ENCODE assay signal across 18 cellular contexts in the genomic region with DNA sequence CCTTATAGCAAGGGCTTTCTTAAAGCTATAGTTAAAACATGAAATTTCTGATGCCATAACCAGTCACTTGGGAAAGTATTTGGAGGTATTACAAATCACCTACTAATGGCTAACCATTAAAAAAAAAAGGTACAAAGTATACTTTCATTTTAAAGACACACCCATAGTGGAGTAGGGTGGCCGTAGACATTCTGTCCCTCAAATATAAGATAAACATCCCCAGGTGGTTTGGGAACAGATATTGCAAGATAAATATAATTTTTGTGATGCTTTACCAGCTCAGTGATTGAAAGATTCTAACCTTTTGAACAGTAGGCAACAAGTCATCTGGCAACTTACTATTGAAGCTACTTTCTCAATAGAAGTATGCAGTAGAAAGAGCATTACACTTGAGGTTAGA. TPM values are rescaled to one million over a fixed set of nuclear protein-coding genes. Genes with fewer than 3 reads are reported as not detected.
A peak's percentile ranks its signal among the peaks of the same experiment; 100 is the strongest.
DNase-seq lines count a peak whose midpoint lies in the region; ATAC-seq and TF ChIP-seq lines count a peak whose summit lies in the region.
"Had no signal": no experiment of that assay in that cellular context is flagged by ENCODE, and none has a peak within 500 bp of the region (broad histone marks: within the 10 kb centered on the region; RNA-seq: fewer than 3 reads in every experiment).

No MANE protein-coding gene starts in this region.

- BruUV-seq in HCT116 (replicated peaks; lab: Mats Ljungman, UMichigan), result no TSS peak
- BruUV-seq in PC-9 (replicated peaks; lab: Mats Ljungman, UMichigan), result no TSS peak
- no TSS peak for BruUV-seq in mammary epithelial cell (replicated peaks; lab: Mats Ljungman, UMichigan)

- CTCF ChIA-PET in HCT116 (lab: Charles Lee), result no interaction called here
- CTCF ChIA-PET in PC-9 (lab: Charles Lee), result interaction anchor here (0.6 kb wide), 2 partner anchors 576 to 877 kb away, joined by 3 to 4 read pairs; no protein-coding TSS in a partner anchor
- CTCF ChIA-PET in mammary epithelial cell (lab: Charles Lee; ENCODE audit: low non-redundant PET), result no interaction called here

- peaks cover 15% of the 10 kb centered on the region; the same call in 1 of the 2 replicates for H3F3A ChIP-seq in PC-9 (ENCODE audit: insufficient read depth, low read depth)

- no peak overlapping the region for H3K4me3 Mint-ChIP-seq in stimulated activated naive CD8-positive, alpha-beta T cell treated with anti-CD3 and anti-CD28 coated beads, Interleukin-15, amount 100 ng/mL, for 72 hours
- H3K4me3 Mint-ChIP-seq: CD4-positive, alpha-beta T cell; GM23338; IgD-negative memory B cell had no signal

- H4K20me1 ChIP-seq in HCT116 (ENCODE audit: insufficient read depth) (no peaks in the 10 kb centered on the region), PC-9 (ENCODE audit: insufficient read depth) (no peaks in the 10 kb centered on the region), mammary epithelial cell (ENCODE audit: insufficient read depth, low read length) (no peaks in the 10 kb centered on the region)

- H3K79me2 ChIP-seq in HCT116 (ENCODE audit: insufficient read depth, low read length) (peaks cover 31% of the 10 kb centered on the region), PC-9 (ENCODE audit: low read depth) (peaks cover 5% of the 10 kb centered on the region; the same call in 1 of the 2 replicates), mammary epithelial cell (ENCODE audit: insufficient read depth, low read length) (peaks cover 36% of the 10 kb centered on the region)

- H3K4me3 ChIP-seq in HCT116 (replicated peaks in 1 of 2; ENCODE audit: low read depth in 1 of 2, low read length in 2 of 2) (no peak overlapping the region), PC-9 (no peak overlapping the region), mammary epithelial cell (replicated peaks in 1 of 3; ENCODE audit: insufficient read depth in 1 of 3, low read depth in 2 of 3, low read length in 3 of 3) (no peak overlapping the region)
- H3K4me3 ChIP-seq: GM23338 had no signal

- no peak for TF ChIP-seq POLR2A in HCT116 (IDR thresholded peaks at IDR 0.05; ENCODE audit: borderline replicate concordance, extremely low read depth, insufficient read depth, insufficient read length)

- H3K4me1 ChIP-seq in HCT116 (ENCODE audit: control insufficient read depth in 1 of 2, insufficient read depth in 2 of 2, low read length in 2 of 2) (peaks cover 36 to 69% of the 10 kb centered on the region in 2 experiments), PC-9 (replicated peaks; ENCODE audit: insufficient read depth) (peaks cover 34% of the 10 kb centered on the region), mammary epithelial cell (ENCODE audit: insufficient read depth, low read length) (peaks cover 28% of the 10 kb centered on the region)

- H3K27ac Mint-ChIP-seq in stimulated activated naive CD8-positive, alpha-beta T cell treated with anti-CD3 and anti-CD28 coated beads, Interleukin-15, amount 100 ng/mL, for 72 hours, result no peak overlapping the region
- H3K27ac Mint-ChIP-seq: CD4-positive, alpha-beta T cell; GM23338; IgD-negative memory B cell had no signal

- POLR2A ChIA-PET in HCT116 (lab: Charles Lee) (interaction anchor here (1.4 kb wide), 1 partner anchor 203 kb away, joined by 5 read pairs; no protein-coding TSS in a partner anchor), PC-9 (lab: Charles Lee; ENCODE audit: unreplicated experiment) (no interaction called here)

- H3K9me3 ChIP-seq in HCT116 (ENCODE audit: control insufficient read depth in 1 of 2, insufficient read depth in 1 of 2, low read depth in 1 of 2, low read length in 2 of 2), result no peaks in the 10 kb centered on the region
- no peaks in the 10 kb centered on the region for H3K9me3 ChIP-seq in PC-9 (ENCODE audit: insufficient read depth, low read depth)
- H3K9me3 ChIP-seq in mammary epithelial cell (replicated peaks; ENCODE audit: insufficient read depth, low read length), result no peaks in the 10 kb centered on the region

- H3K9me2 ChIP-seq in HCT116 (ENCODE audit: insufficient read depth) (no peaks in the 10 kb centered on the region), PC-9 (ENCODE audit: insufficient read depth) (no peaks in the 10 kb centered on the region)

- RAD21 ChIA-PET in HCT116 (lab: Charles Lee; ENCODE audit: low non-redundant PET in 1 of 2, low total read pairs in 2 of 2, uncharacterized antibody in 2 of 2, unreplicated experiment in 2 of 2), result interaction anchor here (0.7 to 1.7 kb wide), 2 partner anchors 203 to 209 kb away, joined by 3 to 4 read pairs; no protein-coding TSS in a partner anchor

- H3K27me3 ChIP-seq in HCT116 (ENCODE audit: insufficient read depth, low read length), result no peaks in the 10 kb centered on the region
- H3K27me3 ChIP-seq in PC-9 (ENCODE audit: insufficient read depth, low read depth), result no peaks in the 10 kb centered on the region
- H3K27me3 ChIP-seq in mammary epithelial cell (ENCODE audit: insufficient read depth, low read length), result no peaks in the 10 kb centered on the region

- dilution Hi-C loops in mammary epithelial cell (cut with HindIII; ENCODE audit: low sequenced_read_pairs), result no loop called here

- no peak for TF ChIP-seq RAD21 in HCT116 (IDR thresholded peaks at IDR 0.05; ENCODE audit: low read depth)

- H3K4me2 ChIP-seq in HCT116 (ENCODE audit: low read length) (peak overlapping the region; percentile 92), PC-9 (peak overlapping the region; percentile 93), mammary epithelial cell (ENCODE audit: insufficient read depth, low read depth, low read length) (peak overlapping the region; percentile 31)

- peaks cover 11% of the 10 kb centered on the region for H3K4me1 Mint-ChIP-seq in stimulated activated naive CD8-positive, alpha-beta T cell treated with anti-CD3 and anti-CD28 coated beads, Interleukin-15, amount 100 ng/mL, for 72 hours

- 69% methylated on average over 1 of the region's 1 CpG for WGBS in mammary epithelial cell (ENCODE audit: low coverage, missing lambda C conversion rate)

- no peaks in the 10 kb centered on the region for H3K9me3 Mint-ChIP-seq in stimulated activated naive CD8-positive, alpha-beta T cell treated with anti-CD3 and anti-CD28 coated beads, Interleukin-15, amount 100 ng/mL, for 72 hours
- H3K9me3 Mint-ChIP-seq: CD4-positive, alpha-beta T cell; GM23338; HFFc6 had no signal

- intact Hi-C loops in HCT116 (cut with micrococcal nuclease), result loop anchor here (5.0 to 10.0 kb wide), 5 partner anchors 77 to 1265 kb away; a partner anchor contains a TSS
- intact Hi-C loops in PC-9 (cut with micrococcal nuclease; ENCODE audit: unreplicated experiment), result loop anchor here (5.0 to 10.0 kb wide), 8 partner anchors 255 to 872 kb away; no protein-coding TSS in a partner anchor
- intact Hi-C loops in mammary epithelial cell (cut with micrococcal nuclease), result loop anchor here (2.0 to 10.0 kb wide), 8 partner anchors 52 to 1675 kb away; no protein-coding TSS in a partner anchor

- peak overlapping the region; percentile 96; the same call in 1 of the 2 replicates for H3K27ac ChIP-seq in HCT116 (ENCODE audit: low read depth, low read length)
- peak overlapping the region; percentile 77 for H3K27ac ChIP-seq in PC-9
- H3K27ac ChIP-seq in mammary epithelial cell (ENCODE audit: insufficient read depth, low read depth, low read length), result peak overlapping the region; percentile 99
- H3K27ac ChIP-seq: C4-2B had no signal

- in situ Hi-C loops in mammary epithelial cell (cut with MboI; ENCODE audit: low sequenced_read_pairs in 2 of 2), result loop anchor here (5.0 to 25.0 kb wide), 4 partner anchors 182 to 397 kb away; no protein-coding TSS in a partner anchor

- TF ChIP-seq CTCF in HCT116 (IDR thresholded peaks at IDR 0.05 in 2 of 3, conservative IDR thresholded peaks at IDR 0.05 in 1 of 3; ENCODE audit: borderline replicate concordance in 1 of 3, insufficient read depth in 1 of 3, low read depth in 2 of 3, low read length in 2 of 3) (no peak), PC-9 (conservative IDR thresholded peaks at IDR 0.05) (no peak), mammary epithelial cell (conservative IDR thresholded peaks at IDR 0.05 in 1 of 2, IDR thresholded peaks at IDR 0.05 in 1 of 2; ENCODE audit: extremely low read depth in 1 of 2, insufficient read depth in 1 of 2, low read depth in 1 of 2, low read length in 2 of 2) (no peak)

- ATAC-seq in HCT116 (no peak), GM18867 (IDR thresholded peaks at IDR 0.05; ENCODE audit: unreplicated experiment) (no peak)
- no peak for ATAC-seq in stimulated activated naive CD8-positive, alpha-beta T cell treated with anti-CD3 and anti-CD28 coated beads, Interleukin-15, amount 100 ng/mL, for 72 hours
- ATAC-seq: GM23338, HepG2 had no signal

- peaks cover 46% of the 10 kb centered on the region for H3K27me3 Mint-ChIP-seq in stimulated activated naive CD8-positive, alpha-beta T cell treated with anti-CD3 and anti-CD28 coated beads, Interleukin-15, amount 100 ng/mL, for 72 hours

- H3K9ac ChIP-seq in HCT116 (ENCODE audit: low read length) (no peak overlapping the region), mammary epithelial cell (ENCODE audit: insufficient read depth, low read length) (no peak overlapping the region)

- no peak overlapping the region for H2AFZ ChIP-seq in HCT116 (ENCODE audit: low read depth, low read length, poor library complexity, severe bottlenecking)
- H2AFZ ChIP-seq in PC-9, result no peak overlapping the region
- no peak overlapping the region for H2AFZ ChIP-seq in mammary epithelial cell (ENCODE audit: low read depth, low read length)
- H2AFZ ChIP-seq: GM23338 had no signal

- DNase-seq in HCT116 (ENCODE audit: low read depth, low spot score), result no peak
- peak in 1 of 2 experiments; percentile 68 for DNase-seq in PC-9
- no peak for DNase-seq in mammary epithelial cell
- peak; percentile 12 for DNase-seq in renal cortical epithelial cell (ENCODE audit: low read depth)
- no peak for DNase-seq in stimulated activated naive CD4-positive, alpha-beta T cell treated with Interleukin-2 at 50 U/mL for 16 hours (lab: John Stamatoyannopoulos, UW)
- no peak for DNase-seq in stimulated activated naive CD8-positive, alpha-beta T cell treated with anti-CD3 and anti-CD28 coated beads, Interleukin-15, amount 100 ng/mL, for 72 hours
- DNase-seq: AML-193; CD4-positive, alpha-beta T cell; DMS153; DMS79; GDM1; HCEC 1CT; HFFc6 had no signal

- H3K36me3 ChIP-seq in HCT116 (ENCODE audit: control insufficient read depth in 1 of 2, insufficient read depth in 2 of 2, low read length in 2 of 2) (peaks cover 4 to 5% of the 10 kb centered on the region in 2 experiments; a peak in 3 of 4 replicates), PC-9 (ENCODE audit: low read depth) (no peaks in the 10 kb centered on the region), mammary epithelial cell (ENCODE audit: insufficient read depth, low read length) (no peaks in the 10 kb centered on the region)

TF ChIP-seq in HCT116, 20 proteins besides CTCF, POLR2A, EP300 and RAD21 (continues in another document):
- TF ChIP-seq EGR1 (IDR thresholded peaks at IDR 0.05; ENCODE audit: low read depth), result no peak
- TF ChIP-seq, protein P1, sequence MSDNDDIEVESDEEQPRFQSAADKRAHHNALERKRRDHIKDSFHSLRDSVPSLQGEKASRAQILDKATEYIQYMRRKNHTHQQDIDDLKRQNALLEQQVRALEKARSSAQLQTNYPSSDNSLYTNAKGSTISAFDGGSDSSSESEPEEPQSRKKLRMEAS (IDR thresholded peaks at IDR 0.05), result no peak

RNA-seq across cellular contexts. Expression of a gene that starts 6.2 kb away (rescaled TPM):
- total RNA-seq in HCT116 (2021; ENCODE audit: unreplicated experiment) (676 TPM), PC-9 (2021) (59.5 and 73.2 TPM in 2 replicates), mammary epithelial cell (1,000 to 10,000 TPM in 1 of 2 donors, 100 to 1,000 TPM in 1; 773 to 1,267 TPM), renal cortical epithelial cell (251 and 594 TPM in 2 replicates)
- 458 and 528 TPM in 2 replicates for polyA plus RNA-seq in HCT116 (2012)
- 307 TPM for polyA plus RNA-seq in mammary epithelial cell
- 1,946 TPM for polyA minus RNA-seq in mammary epithelial cell
- polyA plus RNA-seq: IgD-negative memory B cell had no signal

Comparison
In these comparisons a context has a peak if more than half of its experiments do, and no peak if none do; other contexts are left out.
1. H3K4me2 ChIP-seq: peak in every context shown above with its lines; median percentile 93 in PC-9; 92 in HCT116; 31 in mammary epithelial cell.